8 cellular contexts compared by ENCODE assay signal in the genomic region with DNA sequence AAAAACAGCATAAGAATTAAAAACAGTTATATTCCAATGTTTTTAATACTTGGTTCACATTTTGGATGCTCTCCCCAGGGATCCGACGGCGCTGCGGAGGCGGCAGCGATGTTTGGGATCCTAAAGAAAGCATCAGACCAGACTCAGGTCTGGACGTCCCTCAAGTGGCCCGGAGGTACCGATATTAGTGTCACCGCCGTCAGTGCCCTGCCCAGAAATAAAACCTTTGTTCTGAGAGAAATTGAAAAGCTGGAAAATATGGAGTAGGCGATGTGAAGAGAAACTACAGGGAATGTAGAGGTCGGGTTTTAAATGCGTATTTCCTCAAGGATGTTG.
DNase-seq lines count a peak whose midpoint lies in the region; ATAC-seq and TF ChIP-seq lines count a peak whose summit lies in the region.

No MANE protein-coding gene starts in this region.

- peaks cover 13% of the 10 kb centered on the region for H3K79me2 ChIP-seq in parathyroid adenoma

- ATAC-seq in HG02571 (IDR thresholded peaks at IDR 0.05; ENCODE audit: unreplicated experiment), result no peak
- ATAC-seq in GM19324 (IDR thresholded peaks at IDR 0.05; ENCODE audit: low FRiP score, unreplicated experiment), result no peak

- H3K4me3 ChIP-seq in GM12864 (ENCODE audit: low read depth, low read length) (peak overlapping the region; percentile 54; the same call in 1 of the 2 replicates), fibroblast of pulmonary artery (replicated peaks; ENCODE audit: low read depth, low read length) (peak overlapping the region; percentile 57), parathyroid adenoma (ENCODE audit: low read depth, low read length) (peak overlapping the region; percentile 51)

- H3K27me3 ChIP-seq in parathyroid adenoma (ENCODE audit: control insufficient read depth, insufficient read depth, low read length), result no peaks in the 10 kb centered on the region

- H2AFZ ChIP-seq in parathyroid adenoma, result peak overlapping the region; percentile 79

- no peak for TF ChIP-seq CTCF in GM12864 (IDR thresholded peaks at IDR 0.05; ENCODE audit: low read depth, low read length, missing control alignments)
- no peak for TF ChIP-seq CTCF in RWPE1 (conservative IDR thresholded peaks at IDR 0.05; ENCODE audit: low read depth)
- no peak for TF ChIP-seq CTCF in fibroblast of pulmonary artery (IDR thresholded peaks at IDR 0.05; ENCODE audit: low read length, missing control alignments)
- no peak for TF ChIP-seq CTCF in parathyroid adenoma (IDR thresholded peaks at IDR 0.05)

- H3K9ac ChIP-seq in parathyroid adenoma, result no peak overlapping the region

- H3K9me3 ChIP-seq in parathyroid adenoma (ENCODE audit: control insufficient read depth, low read length), result no peaks in the 10 kb centered on the region

- CTCF ChIA-PET in RWPE1 (lab: Yijun Ruan, JAX), result interaction anchor here (1.1 to 4.7 kb wide), 3 partner anchors 11 to 116 kb away, joined by 3 to 30 read pairs (median 3); no protein-coding TSS in a partner anchor

- POLR2A ChIA-PET in RWPE1 (lab: Yijun Ruan, JAX; ENCODE audit: low non-redundant PET), result interaction anchor here (0.6 to 1.3 kb wide), 3 partner anchors 32 to 543 kb away, joined by 3 to 4 read pairs (median 3); no protein-coding TSS in a partner anchor

- DNase-seq in GM12864 (ENCODE audit: low read depth) (no peak), RWPE1 (ENCODE audit: low spot score) (no peak), fibroblast of pulmonary artery (ENCODE audit: low read depth) (no peak), DMS114 treated with DMSO at 0.1 percent for 48 hours (lab: John Stamatoyannopoulos, UW; ENCODE audit: unreplicated experiment) (no peak), NOMO-1 treated with dmso at 0.1 percent for 144 hours (lab: John Stamatoyannopoulos, UW; ENCODE audit: unreplicated experiment) (no peak)

- H3K27ac ChIP-seq in RWPE1 (peak overlapping the region; percentile 88), parathyroid adenoma (peak overlapping the region; percentile 69)

- no peaks in the 10 kb centered on the region for H3K36me3 ChIP-seq in parathyroid adenoma (ENCODE audit: control insufficient read depth, insufficient read depth, low read length)

- H3K4me1 ChIP-seq in parathyroid adenoma, result peaks cover 13% of the 10 kb centered on the region

- H3K4me2 ChIP-seq in parathyroid adenoma (ENCODE audit: low read length), result peak overlapping the region; percentile 63
